ENCODE assay signal across 23 cellular contexts in genomic region chr14:50882932-50883826, GRCh38. TPM values are rescaled to one million over a fixed set of nuclear protein-coding genes. Genes with fewer than 3 reads are reported as not detected.
DNase-seq lines count a peak whose midpoint lies in the region; ATAC-seq and TF ChIP-seq lines count a peak whose summit lies in the region.
"Had no signal": no experiment of that assay in that cellular context is flagged by ENCODE, and none has a peak within 500 bp of the region (broad histone marks: within the 10 kb centered on the region; RNA-seq: fewer than 3 reads in every experiment).

No MANE protein-coding gene starts in this region.

- H3K9me3 ChIP-seq in Caco-2, result no peaks in the 10 kb centered on the region
- H3K9me3 ChIP-seq in neuronal stem cell (replicated peaks in 1 of 2; ENCODE audit: control insufficient read depth in 2 of 2, insufficient read depth in 1 of 2, low read depth in 1 of 2, low read length in 2 of 2), result no peaks in the 10 kb centered on the region
- no peaks in the 10 kb centered on the region for H3K9me3 ChIP-seq in aorta (ENCODE audit: control insufficient read depth, low read length)

- H3K36me3 ChIP-seq in Caco-2 (ENCODE audit: control insufficient read depth, insufficient read depth, low read length) (no peaks in the 10 kb centered on the region), GM23338 (ENCODE audit: insufficient read depth) (no peaks in the 10 kb centered on the region), neuronal stem cell (replicated peaks in 1 of 2; ENCODE audit: control insufficient read depth in 2 of 2, insufficient read depth in 2 of 2, low read length in 2 of 2) (no peaks in the 10 kb centered on the region), aorta (ENCODE audit: control insufficient read depth in 1 of 2, insufficient read depth in 2 of 2, low read length in 1 of 2) (peaks cover 0 to 2% of the 10 kb centered on the region in 2 donors)

- no TSS peak for BruUV-seq in Caco-2 (replicated peaks; lab: Mats Ljungman, UMichigan)

- H3K27me3 Mint-ChIP-seq in Caco-2 (ENCODE audit: insufficient read depth, unreplicated experiment) (no peaks in the 10 kb centered on the region), GM23338 (ENCODE audit: insufficient read depth, low read depth, poor library complexity) (peaks cover 2% of the 10 kb centered on the region)
- H3K27me3 Mint-ChIP-seq in activated T-helper 17 cell treated with anti-CD3 and anti-CD28 coated beads, Interleukin-2, amount 50 U/mL, for 72 hours, result peaks cover 29% of the 10 kb centered on the region

- H3K27ac Mint-ChIP-seq in Caco-2 (ENCODE audit: unreplicated experiment), result no peak overlapping the region
- no peak overlapping the region for H3K27ac Mint-ChIP-seq in GM23338
- no peak overlapping the region for H3K27ac Mint-ChIP-seq in activated T-helper 17 cell treated with anti-CD3 and anti-CD28 coated beads, Interleukin-2, amount 50 U/mL, for 72 hours
- H3K27ac Mint-ChIP-seq: activated naive CD8-positive, alpha-beta T cell; activated T-helper 1 cell treated with anti-CD3 and anti-CD28 coated beads, Interleukin-12 subunit alpha, Interleukin-12 subunit beta, Interleukin-2, Interleukin-4 antibody, amounts not matched to agents 30 ng/mL and 10 ng/mL and 1 ng/mL, durations not matched to agents 14 hours and 24 hours and 36 hours had no signal

- no peak overlapping the region for H2AK5ac ChIP-seq in neuronal stem cell (ENCODE audit: low read depth, low read length)

- H3K9me2 ChIP-seq in GM23338 (ENCODE audit: insufficient read depth), result no peaks in the 10 kb centered on the region

- H3K4me3 ChIP-seq in Caco-2 (ENCODE audit: low read depth, low read length), result no peak overlapping the region
- H3K4me3 ChIP-seq in GM23338, result no peak overlapping the region
- H3K4me3 ChIP-seq in neuronal stem cell (ENCODE audit: low read length in 2 of 2), result no peak overlapping the region
- H3K4me3 ChIP-seq in aorta (ENCODE audit: low read length in 2 of 2), result no peak overlapping the region
- H3K4me3 ChIP-seq: GM23248, lung had no signal

- no peak overlapping the region for H3K27ac ChIP-seq in GM23338 (ENCODE audit: low read depth)
- H3K27ac ChIP-seq in neuronal stem cell (replicated peaks; ENCODE audit: low read length), result no peak overlapping the region
- no peak overlapping the region for H3K27ac ChIP-seq in aorta (ENCODE audit: low read depth in 1 of 2, low read length in 2 of 2)
- H3K27ac ChIP-seq: C4-2B, epithelial cell of prostate, GM23248, KMS-11, VCaP had no signal

- H3K4ac ChIP-seq in neuronal stem cell (ENCODE audit: low read length), result no peak overlapping the region

- H3K27me3 ChIP-seq in Caco-2 (replicated peaks; ENCODE audit: control insufficient read depth, insufficient read depth, low read length) (no peaks in the 10 kb centered on the region), GM23338 (ENCODE audit: insufficient read depth) (no peaks in the 10 kb centered on the region), neuronal stem cell (ENCODE audit: control insufficient read depth in 3 of 3, insufficient read depth in 3 of 3, low read depth in 1 of 3, low read length in 3 of 3) (peaks cover 0 to 32% (median 0%) of the 10 kb centered on the region in 3 experiments), aorta (ENCODE audit: control insufficient read depth in 1 of 2, insufficient read depth in 2 of 2, low read length in 1 of 2) (no peaks in the 10 kb centered on the region)

- peak overlapping the region; percentile 41 for H3K4me3 Mint-ChIP-seq in Caco-2 (ENCODE audit: unreplicated experiment)
- H3K4me3 Mint-ChIP-seq in GM23338, result no peak overlapping the region
- no peak overlapping the region for H3K4me3 Mint-ChIP-seq in activated T-helper 17 cell treated with anti-CD3 and anti-CD28 coated beads, Interleukin-2, amount 50 U/mL, for 72 hours
- H3K4me3 Mint-ChIP-seq: activated naive CD8-positive, alpha-beta T cell; activated T-helper 1 cell treated with anti-CD3 and anti-CD28 coated beads, Interleukin-12 subunit alpha, Interleukin-12 subunit beta, Interleukin-2, Interleukin-4 antibody, amounts not matched to agents 30 ng/mL and 10 ng/mL and 1 ng/mL, durations not matched to agents 14 hours and 24 hours and 36 hours had no signal

- H3K79me1 ChIP-seq in neuronal stem cell (ENCODE audit: low read depth, low read length), result no peaks in the 10 kb centered on the region

- no peak overlapping the region for H3K9ac ChIP-seq in neuronal stem cell (ENCODE audit: low read depth, low read length, poor library complexity)
- H3K9ac ChIP-seq: GM23248, KMS-11 had no signal

- H3K9me3 Mint-ChIP-seq in Caco-2 (ENCODE audit: unreplicated experiment) (no peaks in the 10 kb centered on the region), GM23338 (no peaks in the 10 kb centered on the region)
- H3K9me3 Mint-ChIP-seq in activated T-helper 17 cell treated with anti-CD3 and anti-CD28 coated beads, Interleukin-2, amount 50 U/mL, for 72 hours, result no peaks in the 10 kb centered on the region
- H3K9me3 Mint-ChIP-seq: activated T-helper 1 cell treated with anti-CD3 and anti-CD28 coated beads, Interleukin-12 subunit alpha, Interleukin-12 subunit beta, Interleukin-2, Interleukin-4 antibody, amounts not matched to agents 30 ng/mL and 10 ng/mL and 1 ng/mL, durations not matched to agents 14 hours and 24 hours and 36 hours had no signal

- H3K4me1 Mint-ChIP-seq in Caco-2 (ENCODE audit: low read depth, unreplicated experiment) (peaks cover 8% of the 10 kb centered on the region), GM23338 (peaks cover 24% of the 10 kb centered on the region; the same call in 2 of the 3 replicates)
- H3K4me1 Mint-ChIP-seq in activated T-helper 17 cell treated with anti-CD3 and anti-CD28 coated beads, Interleukin-2, amount 50 U/mL, for 72 hours, result no peaks in the 10 kb centered on the region

- no peak overlapping the region for H2BK12ac ChIP-seq in neuronal stem cell (ENCODE audit: low read length)

- TF ChIP-seq CTCF in Caco-2 (IDR thresholded peaks at IDR 0.05; ENCODE audit: insufficient read depth in 1 of 2, low read depth in 1 of 2, low read length in 1 of 2, severe bottlenecking in 1 of 2, unreplicated experiment in 1 of 2) (no peak), GM23338 (conservative IDR thresholded peaks at IDR 0.05; ENCODE audit: low read depth in 2 of 2) (no peak)

- H3K4me2 ChIP-seq in GM23338, result no peak overlapping the region
- H3K4me2 ChIP-seq in neuronal stem cell (ENCODE audit: insufficient read depth, low read length, poor library complexity, severe bottlenecking), result no peak overlapping the region
- H3K4me2 ChIP-seq: KMS-11 had no signal

- POLR2A ChIA-PET in Caco-2 (lab: Charles Lee), result interaction anchor here (0.6 kb wide), 1 partner anchor 364 kb away, joined by 3 read pairs; no protein-coding TSS in a partner anchor

- H2BK120ac ChIP-seq in neuronal stem cell (ENCODE audit: low read depth, low read length), result no peak overlapping the region

- ATAC-seq in GM23338 (peak; percentile 38; the same call in 1 of the 3 replicates), aorta (ENCODE audit: low FRiP score) (no peak)
- peak; percentile 28 for ATAC-seq in activated T-helper 17 cell treated with anti-CD3 and anti-CD28 coated beads, Interleukin-2, amount 50 U/mL, for 72 hours (replicated peaks)

- no peaks in the 10 kb centered on the region for H4K20me1 ChIP-seq in GM23338 (replicated peaks; ENCODE audit: insufficient read depth)

- H3K18ac ChIP-seq in neuronal stem cell (ENCODE audit: low read length), result no peak overlapping the region

- H3K23ac ChIP-seq in neuronal stem cell (ENCODE audit: low read depth, low read length, poor library complexity), result no peak overlapping the region

- WGBS in neuronal stem cell (ENCODE audit: extremely low coverage in 2 of 2, insufficient read length in 2 of 2, insufficient replicate concordance in 1 of 2), 2 donors, result no CpG with 5 or more reads among the region's 8 CpGs
- WGBS in aorta, 2 donors, result 77 to 83% methylated on average over 8 of the region's 8 CpGs

- H3F3A ChIP-seq in GM23338 (replicated peaks; ENCODE audit: low read depth), result no peaks in the 10 kb centered on the region

- H2BK15ac ChIP-seq in neuronal stem cell (ENCODE audit: low read length), result no peak overlapping the region

- CTCF ChIA-PET in Caco-2 (lab: Charles Lee), result no interaction called here

- H3K79me2 ChIP-seq in GM23338 (replicated peaks; ENCODE audit: insufficient read depth), result no peaks in the 10 kb centered on the region

- H4K91ac ChIP-seq in neuronal stem cell (ENCODE audit: low read depth, low read length, poor library complexity), result peak overlapping the region; percentile 46

- DNase-seq in Caco-2 (peak; percentile 68 to 69), GM23338 (ENCODE audit: low spot score) (no peak), neuronal stem cell (ENCODE audit: low spot score) (no peak), aorta (no peak), cerebellar cortex (ENCODE audit: low spot score) (no peak)
- DNase-seq in stimulated activated naive CD4-positive, alpha-beta T cell (lab: John Stamatoyannopoulos, UW), result no peak
- DNase-seq: activated CD4-positive, alpha-beta T cell treated with anti-CD3 and anti-CD28 coated beads, Interleukin-2, amount 50 U/mL, for 1 hour; cerebellar nuclear complex; GM23248; NCI-H1694 treated with DMSO at 0.1 percent for 48 hours; small intestine; stimulated activated CD4-positive, alpha-beta T cell treated with anti-CD3 and anti-CD28 coated beads, Interleukin-1b, Interleukin-23, amount 100 ng/mL, for 48 hours; substantia nigra had no signal

- no peak overlapping the region for H3K14ac ChIP-seq in neuronal stem cell (ENCODE audit: low read length)

- no peak overlapping the region for H2AFZ ChIP-seq in GM23338
- H2AFZ ChIP-seq in neuronal stem cell (ENCODE audit: low read length), result no peak overlapping the region
- H2AFZ ChIP-seq: GM23248 had no signal

- H3K36me3 Mint-ChIP-seq in Caco-2 (ENCODE audit: insufficient read depth, unreplicated experiment) (no peaks in the 10 kb centered on the region), GM23338 (ENCODE audit: low read depth) (no peaks in the 10 kb centered on the region)
- no peaks in the 10 kb centered on the region for H3K36me3 Mint-ChIP-seq in activated T-helper 17 cell treated with anti-CD3 and anti-CD28 coated beads, Interleukin-2, amount 50 U/mL, for 72 hours (ENCODE audit: low read depth)

- no peak overlapping the region for H4K8ac ChIP-seq in neuronal stem cell (ENCODE audit: low read depth, low read length)

- intact Hi-C loops in Caco-2 (cut with micrococcal nuclease; ENCODE audit: unreplicated experiment) (no loop called here), aorta (cut with DNase I) (no loop called here)

- no peak overlapping the region for H2BK5ac ChIP-seq in neuronal stem cell (ENCODE audit: low read length)

- peaks cover 5% of the 10 kb centered on the region for H3K4me1 ChIP-seq in Caco-2
- peaks cover 29% of the 10 kb centered on the region for H3K4me1 ChIP-seq in GM23338 (ENCODE audit: insufficient read depth)
- H3K4me1 ChIP-seq in neuronal stem cell (ENCODE audit: control insufficient read depth in 2 of 2, insufficient read depth in 1 of 2, low read depth in 1 of 2, low read length in 2 of 2), result no peaks in the 10 kb centered on the region
- no peaks in the 10 kb centered on the region for H3K4me1 ChIP-seq in aorta (ENCODE audit: control insufficient read depth in 1 of 2, insufficient read depth in 2 of 2, low read length in 2 of 2)

RNA-seq across cellular contexts. Expression of gene ABHD12B, which starts 11.3 kb away (rescaled TPM):
- total RNA-seq in Caco-2 (2022), result not detected in 2 replicates
- total RNA-seq in GM23338 (2014; rRNA removed; shearing (Covaris generic)), result 9.0 and 13.4 TPM in 2 replicates
- 52.8 and 56.9 TPM in 2 replicates for polyA plus RNA-seq in GM23338 (2016; fragmentation: Nextera tagmentation; extraction: Ambion mirVana)
- total RNA-seq in activated T-helper 17 cell treated with anti-CD3 and anti-CD28 coated beads, Interleukin-2, amount 50 U/mL, for 72 hours, result not detected
- not detected for polyA plus RNA-seq in neuronal stem cell (2013, experiment 1 of 2)
- 0.10 TPM for polyA plus RNA-seq in neuronal stem cell (2013, experiment 2 of 2)
- total RNA-seq in aorta, result not detected
- under 1 TPM in 1 of 2 donors, not detected in 1; 0.13 TPM for polyA plus RNA-seq in aorta
- total RNA-seq: activated T-helper 1 cell treated with anti-CD3 and anti-CD28 coated beads, Interleukin-12 subunit alpha, Interleukin-12 subunit beta, Interleukin-2, Interleukin-4 antibody, amounts not matched to agents 30 ng/mL and 10 ng/mL and 1 ng/mL, durations not matched to agents 14 hours and 24 hours and 36 hours; GM23248; kidney epithelial cell; T-helper 2 cell treated with Interferon-gamma antibody and Interleukin-4, amounts not matched to agents 100 ng/mL and 5 ng/mL, for 36 hours had no signal

RNA-seq across cellular contexts. Expression of gene NIN, which starts 52.2 kb away (rescaled TPM):
- total RNA-seq in Caco-2 (2022) (11.2 and 16.9 TPM in 2 replicates), aorta (10 to 100 TPM; 54.3 to 57.7 TPM)
- total RNA-seq in GM23338 (2014; rRNA removed; shearing (Covaris generic)), result 12.9 and 17.4 TPM in 2 replicates
- polyA plus RNA-seq in GM23338 (2016; fragmentation: Nextera tagmentation; extraction: Ambion mirVana) (6.2 and 7.4 TPM in 2 replicates), aorta (1 to 10 TPM; 7.7 to 8.1 TPM)
- 10 to 100 TPM; 25.9 to 42.2 TPM for total RNA-seq in activated T-helper 17 cell treated with anti-CD3 and anti-CD28 coated beads, Interleukin-2, amount 50 U/mL, for 72 hours
- 16.7 TPM for polyA plus RNA-seq in neuronal stem cell (2013, experiment 1 of 2)
- polyA plus RNA-seq in neuronal stem cell (2013, experiment 2 of 2), result 17.6 TPM

Comparison
In these comparisons a context has a peak if more than half of its experiments do, and no peak if none do; other contexts are left out.
1. DNase-seq: peak in Caco-2 (2 of 2); none in GM23338 (single experiment), neuronal stem cell (single experiment), aorta (0 of 2), cerebellar cortex (single experiment) and stimulated activated naive CD4-positive, alpha-beta T cell (0 of 6).